ENCODE assay signal across 16 cellular contexts in genomic region chr15:80875568-80875967, GRCh38.
A peak's percentile ranks its signal among the peaks of the same experiment; 100 is the strongest.
DNase-seq lines count a peak whose midpoint lies in the region; ATAC-seq, FAIRE-seq and TF ChIP-seq lines count a peak whose summit lies in the region.
"Had no signal": no experiment of that assay in that cellular context is flagged by ENCODE, and none has a peak within 500 bp of the region (broad histone marks: within the 10 kb centered on the region; RNA-seq: fewer than 3 reads in every experiment).

No MANE protein-coding gene starts in this region.

- no peak overlapping the region for H3K27ac ChIP-seq in right atrium auricular region
- H3K27ac ChIP-seq in pancreas: no peak overlapping the region
- no peak overlapping the region for H3K27ac ChIP-seq in kidney (ENCODE audit: low read depth in 2 of 2, low read length in 2 of 2)
- H3K27ac ChIP-seq: A549, brain microvascular endothelial cell, prostate gland had no signal

- no peaks in the 10 kb centered on the region for H3K27me3 ChIP-seq in right atrium auricular region
- no peaks in the 10 kb centered on the region for H3K27me3 ChIP-seq in pancreas
- H3K27me3 ChIP-seq: brain microvascular endothelial cell had no signal

- WGBS in pancreas, 2 donors: 79 to 85% methylated on average over 4 of the region's 4 CpGs

- no peaks in the 10 kb centered on the region for H3K9me3 ChIP-seq in right atrium auricular region
- H3K9me3 ChIP-seq in pancreas: no peaks in the 10 kb centered on the region
- no peaks in the 10 kb centered on the region for H3K9me3 ChIP-seq in kidney (ENCODE audit: control insufficient read depth in 1 of 2, low read length in 2 of 2)
- H3K9me3 ChIP-seq: A549, prostate gland had no signal

- H3K36me3 ChIP-seq in right atrium auricular region (no peaks in the 10 kb centered on the region), pancreas (no peaks in the 10 kb centered on the region), kidney (ENCODE audit: control insufficient read depth in 1 of 2, insufficient read depth in 2 of 2, low read length in 2 of 2) (no peaks in the 10 kb centered on the region)
- H3K36me3 ChIP-seq: brain microvascular endothelial cell, prostate gland had no signal

- FAIRE-seq in pancreas (lab: Jason Lieb, UNC) (no peak), kidney (lab: Jason Lieb, UNC) (no peak)
- FAIRE-seq: A549 had no signal

- no peak overlapping the region for H3K9ac ChIP-seq in kidney (ENCODE audit: low read length in 2 of 2)

- H3K4me1 ChIP-seq in right atrium auricular region (peaks cover 0 to 14% of the 10 kb centered on the region in 2 donors), pancreas (no peaks in the 10 kb centered on the region), kidney (ENCODE audit: control insufficient read depth in 1 of 2, insufficient read depth in 1 of 2, low read depth in 1 of 2, low read length in 2 of 2) (no peaks in the 10 kb centered on the region)
- H3K4me1 ChIP-seq: A549, prostate gland had no signal

- TF ChIP-seq CTCF in right atrium auricular region (IDR thresholded peaks at IDR 0.05): no peak
- TF ChIP-seq CTCF in pancreas (IDR thresholded peaks at IDR 0.05): no peak
- TF ChIP-seq CTCF in kidney (IDR thresholded peaks at IDR 0.05; ENCODE audit: borderline replicate concordance, extremely low read depth, insufficient read depth): no peak

- DNase-seq in Ammon's horn (ENCODE audit: low spot score) (peak; percentile 75), cerebellum (ENCODE audit: low spot score) (peak; percentile 42), right atrium auricular region (ENCODE audit: low spot score) (peak; percentile 77), pancreas (no peak), kidney (no peak), LoVo (ENCODE audit: low spot score) (no peak), HPDE6-E6E7 (ENCODE audit: extremely low spot score) (no peak)
- DNase-seq: activated CD4-positive, alpha-beta T cell treated with anti-CD3 and anti-CD28 coated beads, Interleukin-2, amount 10 ng/mL, durations not matched to agents 24 days and 14 days; activated naive CD4-positive, alpha-beta T cell treated with Interleukin-2 at 50 U/mL for 16 hours; brain microvascular endothelial cell; DMS79 treated with DMSO at 0.1 percent for 48 hours had no signal

- H3K4me3 ChIP-seq in right atrium auricular region (no peak overlapping the region), pancreas (no peak overlapping the region), kidney (ENCODE audit: low read length in 2 of 2) (no peak overlapping the region)
- H3K4me3 ChIP-seq: A549, prostate gland had no signal

- intact Hi-C loops in pancreas (cut with DNase I): no loop called here
- intact Hi-C loops in kidney (cut with DNase I): no loop called here

- peak in 3 of 4 donors; percentile 17 to 63 (median 34) for ATAC-seq in pancreas
- ATAC-seq in GM21515 (IDR thresholded peaks at IDR 0.05; ENCODE audit: unreplicated experiment): no peak
- ATAC-seq: A549; esophagus mucosa; stimulated activated memory B cell treated with anti-CD40 and anti-IgM and Interleukin-4, amounts not matched to agents 10 μg/mL and 1 μg/mL and 100 μg/mL, for 72 hours had no signal

Comparison
In these comparisons a context has a peak if more than half of its experiments do, and no peak if none do; other contexts are left out.
1. DNase-seq: peak in Ammon's horn (single experiment), cerebellum (single experiment) and right atrium auricular region (single experiment); none in pancreas (0 of 6), kidney (single experiment), LoVo (single experiment) and HPDE6-E6E7 (single experiment).